In the genomic region with DNA sequence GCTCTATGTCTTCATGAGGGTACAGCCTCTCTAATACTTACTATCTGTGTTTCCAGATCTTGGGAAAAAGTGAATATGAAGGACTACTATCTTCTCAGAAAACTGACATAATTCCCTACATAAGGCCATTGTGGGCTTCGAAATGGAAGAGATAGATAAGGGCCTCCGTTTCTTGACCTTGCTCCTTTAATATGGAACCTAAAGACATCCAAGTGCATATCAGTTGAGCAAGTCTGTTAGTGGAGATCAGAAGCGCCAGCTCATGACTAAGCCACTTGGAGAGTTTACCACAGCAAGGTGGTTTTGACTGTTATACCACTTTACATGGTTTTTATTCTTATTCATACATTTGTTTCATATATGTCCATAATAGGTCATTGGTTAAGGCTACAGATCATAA, we compare ENCODE assay signal across 20 cellular contexts. TPM values are rescaled to one million over a fixed set of nuclear protein-coding genes. Genes with fewer than 3 reads are reported as not detected.
"Had no signal": no experiment of that assay in that cellular context is flagged by ENCODE, and none has a peak within 500 bp of the region (broad histone marks: within the 10 kb centered on the region; RNA-seq: fewer than 3 reads in every experiment).

No MANE protein-coding gene starts in this region.

- H3K9me3 ChIP-seq: adrenal gland, colonic mucosa, esophagus muscularis mucosa, right atrium auricular region, transverse colon, vagina had no signal

- H3K4me3 ChIP-seq: adrenal gland, colonic mucosa, esophagus muscularis mucosa, hepatocyte, right atrium auricular region, transverse colon, vagina had no signal

- DNase-seq: activated CD8-positive, alpha-beta T cell treated with anti-CD3 and anti-CD28 coated beads for 36 hours; activated effector memory CD4-positive, alpha-beta T cell treated with anti-CD3 and anti-CD28 coated beads, Interleukin-2, amount 50 U/mL, for 16 hours; activated T-cell treated with anti-CD3 and anti-CD28 coated beads, Interleukin-2, amount 50 U/mL, for 4 hours; adrenal gland; caudate nucleus; colonic mucosa; kidney glomerular epithelial cell; nephron progenitor cell; occipital lobe; small intestine; stimulated activated CD4-positive, alpha-beta T cell treated with anti-CD3 and anti-CD28 coated beads, Interleukin-4, amount 100 ng/mL, for 24 hours; stimulated activated naive CD4-positive, alpha-beta T cell; transverse colon had no signal

- H3K4me2 ChIP-seq: hepatocyte had no signal

- H3K4me1 ChIP-seq: adrenal gland, colonic mucosa, esophagus muscularis mucosa, right atrium auricular region, transverse colon, vagina had no signal

- ATAC-seq: activated CD8-positive, alpha-beta T cell treated with anti-CD3 and anti-CD28 coated beads for 36 hours; activated T-cell treated with anti-CD3 and anti-CD28 coated beads, Interleukin-2, amount 50 U/mL, for 4 hours had no signal

- H2AFZ ChIP-seq: hepatocyte had no signal

- H3K27me3 ChIP-seq: adrenal gland, colonic mucosa, esophagus muscularis mucosa, hepatocyte, right atrium auricular region, transverse colon, vagina had no signal

- FAIRE-seq: endometrium, small intestine had no signal

- H3K36me3 ChIP-seq: adrenal gland, colonic mucosa, esophagus muscularis mucosa, right atrium auricular region, transverse colon, vagina had no signal

- H3K27ac ChIP-seq: adrenal gland, colonic mucosa, esophagus muscularis mucosa, hepatocyte, right atrium auricular region, transverse colon, vagina had no signal

- H3K79me2 ChIP-seq: hepatocyte had no signal

RNA-seq across cellular contexts. Expression of a gene that starts 35.3 kb away (rescaled TPM):
- total RNA-seq: activated CD8-positive, alpha-beta T cell treated with anti-CD3 and anti-CD28 coated beads for 36 hours; activated T-cell treated with anti-CD3 and anti-CD28 coated beads, Interleukin-2, amount 50 U/mL, for 4 hours; glomerular endothelial cell; hepatocyte; T-helper 2 cell treated with Interferon-gamma antibody and Interleukin-4, amounts not matched to agents 100 ng/mL and 5 ng/mL, for 36 hours had no signal
